ENCODE assay signal across 14 cellular contexts in genomic region chr2:96546321-96546720, GRCh38. TPM values are rescaled to one million over a fixed set of nuclear protein-coding genes. Genes with fewer than 3 reads are reported as not detected.
DNase-seq lines count a peak whose midpoint lies in the region; ATAC-seq and TF ChIP-seq lines count a peak whose summit lies in the region.
"Had no signal": no experiment of that assay in that cellular context is flagged by ENCODE, and none has a peak within 500 bp of the region (broad histone marks: within the 10 kb centered on the region; RNA-seq: fewer than 3 reads in every experiment).

No MANE protein-coding gene starts in this region.

- H3K9me3 Mint-ChIP-seq in CD8-positive, alpha-beta T cell = no peaks in the 10 kb centered on the region
- peaks cover 8% of the 10 kb centered on the region; the same call in 2 of the 3 replicates for H3K9me3 Mint-ChIP-seq in GM23338
- no peaks in the 10 kb centered on the region for H3K9me3 Mint-ChIP-seq in activated T-helper 1 cell treated with anti-CD3 and anti-CD28 coated beads, Interleukin-12 subunit alpha, Interleukin-12 subunit beta, Interleukin-2, Interleukin-4 antibody, amounts not matched to agents 30 ng/mL and 10 ng/mL and 1 ng/mL, durations not matched to agents 14 hours and 24 hours and 36 hours
- H3K9me3 Mint-ChIP-seq in natural killer cell = no peaks in the 10 kb centered on the region

- no peaks in the 10 kb centered on the region for H3K27me3 ChIP-seq in CD8-positive, alpha-beta T cell (ENCODE audit: insufficient read depth, low read length)
- no peaks in the 10 kb centered on the region for H3K27me3 ChIP-seq in GM23338 (ENCODE audit: insufficient read depth)
- H3K27me3 ChIP-seq: testis had no signal

- no peak for ATAC-seq in CD8-positive, alpha-beta T cell
- ATAC-seq in GM23338 (no peak), natural killer cell (peak in 2 of 3 donors; percentile 48 to 61)
- ATAC-seq: left colon, psoas muscle had no signal

- peaks cover 53% of the 10 kb centered on the region for H3K36me3 ChIP-seq in CD8-positive, alpha-beta T cell (ENCODE audit: insufficient read depth, low read length)
- H3K36me3 ChIP-seq in GM23338 (ENCODE audit: insufficient read depth) = no peaks in the 10 kb centered on the region

- CTCF ChIA-PET in CD8-positive, alpha-beta T cell (lab: Charles Lee) = interaction anchor here (2.6 to 13.4 kb wide), 2 partner anchors 17 to 38 kb away, joined by 8 to 149 read pairs; no protein-coding TSS in a partner anchor

- no peak for TF ChIP-seq CTCF in CD8-positive, alpha-beta T cell (IDR thresholded peaks at IDR 0.05)
- TF ChIP-seq CTCF in GM23338 (conservative IDR thresholded peaks at IDR 0.05; ENCODE audit: low read depth in 2 of 2) = no peak
- TF ChIP-seq CTCF in natural killer cell (IDR thresholded peaks at IDR 0.05) = no peak

- H4K20me1 ChIP-seq in GM23338 (replicated peaks; ENCODE audit: insufficient read depth) = no peaks in the 10 kb centered on the region

- intact Hi-C loops in CD8-positive, alpha-beta T cell (cut with DNase I, micrococcal nuclease) = no loop called here
- intact Hi-C loops in activated T-helper 1 cell treated with anti-CD3 and anti-CD28 coated beads, Interleukin-12 subunit alpha, Interleukin-12 subunit beta, Interleukin-2, Interleukin-4 antibody, amounts not matched to agents 30 ng/mL and 10 ng/mL and 1 ng/mL, durations not matched to agents 14 hours and 24 hours and 36 hours (cut with micrococcal nuclease) = loop anchor here (1.0 kb wide), 1 partner anchor 8 kb away; no protein-coding TSS in a partner anchor
- intact Hi-C loops in natural killer cell (cut with micrococcal nuclease) = no loop called here

- H3K27ac ChIP-seq in CD8-positive, alpha-beta T cell (ENCODE audit: low read depth, low read length) = no peak overlapping the region
- no peak overlapping the region for H3K27ac ChIP-seq in GM23338 (ENCODE audit: low read depth)
- H3K27ac ChIP-seq: epithelial cell of prostate, psoas muscle, RWPE1, testis had no signal

- no peak for DNase-seq in CD8-positive, alpha-beta T cell
- no peak for DNase-seq in GM23338 (ENCODE audit: low spot score)
- no peak for DNase-seq in activated T-helper 1 cell treated with anti-CD3 and anti-CD28 coated beads, Interleukin-12 subunit alpha, Interleukin-12 subunit beta, Interleukin-2, Interleukin-4 antibody, amounts not matched to agents 30 ng/mL and 10 ng/mL and 1 ng/mL, durations not matched to agents 14 hours and 24 hours and 36 hours (ENCODE audit: low spot score)
- no peak for DNase-seq in natural killer cell
- no peak for DNase-seq in NCI-H2171 (lab: John Stamatoyannopoulos, UW)
- DNase-seq in SIG-M5 (lab: John Stamatoyannopoulos, UW) = no peak
- DNase-seq in T-helper 9 cell = no peak
- DNase-seq: GDM1, left colon, NCI-H2081, testis had no signal

- H3K4me3 Mint-ChIP-seq in CD8-positive, alpha-beta T cell = peak overlapping the region; percentile 49
- H3K4me3 Mint-ChIP-seq in GM23338 (peak overlapping the region; percentile 21; the same call in 1 of the 3 replicates), natural killer cell (peak overlapping the region; percentile 89)
- H3K4me3 Mint-ChIP-seq in activated T-helper 1 cell treated with anti-CD3 and anti-CD28 coated beads, Interleukin-12 subunit alpha, Interleukin-12 subunit beta, Interleukin-2, Interleukin-4 antibody, amounts not matched to agents 30 ng/mL and 10 ng/mL and 1 ng/mL, durations not matched to agents 14 hours and 24 hours and 36 hours = peak overlapping the region; percentile 56

- H3K4me1 Mint-ChIP-seq in CD8-positive, alpha-beta T cell (ENCODE audit: low read depth) = peaks cover 58% of the 10 kb centered on the region
- H3K4me1 Mint-ChIP-seq in GM23338 (peaks cover 27% of the 10 kb centered on the region), natural killer cell (peaks cover 62 to 70% of the 10 kb centered on the region in 2 donors)
- peaks cover 60% of the 10 kb centered on the region for H3K4me1 Mint-ChIP-seq in activated T-helper 1 cell treated with anti-CD3 and anti-CD28 coated beads, Interleukin-12 subunit alpha, Interleukin-12 subunit beta, Interleukin-2, Interleukin-4 antibody, amounts not matched to agents 30 ng/mL and 10 ng/mL and 1 ng/mL, durations not matched to agents 14 hours and 24 hours and 36 hours (ENCODE audit: low read depth)

- H3K4me2 ChIP-seq in GM23338 = no peak overlapping the region

- H3K79me2 ChIP-seq in GM23338 (replicated peaks; ENCODE audit: insufficient read depth) = 0 out of 2 replicates have a peak, but pooled peaks cover 3% of the 10 kb centered on the region

- no peaks in the 10 kb centered on the region for H3K9me3 ChIP-seq in CD8-positive, alpha-beta T cell (ENCODE audit: low read length)
- H3K9me3 ChIP-seq: psoas muscle, testis had no signal

- peaks cover 8% of the 10 kb centered on the region; the same call in 1 of the 2 replicates for H3F3A ChIP-seq in GM23338 (replicated peaks; ENCODE audit: low read depth)

- no peaks in the 10 kb centered on the region for H3K27me3 Mint-ChIP-seq in CD8-positive, alpha-beta T cell (ENCODE audit: low read depth)
- peaks cover 12% of the 10 kb centered on the region for H3K27me3 Mint-ChIP-seq in GM23338 (ENCODE audit: insufficient read depth, low read depth, poor library complexity)
- no peaks in the 10 kb centered on the region for H3K27me3 Mint-ChIP-seq in activated T-helper 1 cell treated with anti-CD3 and anti-CD28 coated beads, Interleukin-12 subunit alpha, Interleukin-12 subunit beta, Interleukin-2, Interleukin-4 antibody, amounts not matched to agents 30 ng/mL and 10 ng/mL and 1 ng/mL, durations not matched to agents 14 hours and 24 hours and 36 hours (ENCODE audit: insufficient read depth)
- H3K27me3 Mint-ChIP-seq in natural killer cell (ENCODE audit: low read depth in 2 of 2) = no peaks in the 10 kb centered on the region

- H2AFZ ChIP-seq in GM23338 = no peak overlapping the region

- peak overlapping the region; percentile 80 for H3K27ac Mint-ChIP-seq in CD8-positive, alpha-beta T cell
- H3K27ac Mint-ChIP-seq in GM23338 (no peak overlapping the region), natural killer cell (peak overlapping the region; percentile 75 to 80)
- peak overlapping the region; percentile 21 for H3K27ac Mint-ChIP-seq in activated T-helper 1 cell treated with anti-CD3 and anti-CD28 coated beads, Interleukin-12 subunit alpha, Interleukin-12 subunit beta, Interleukin-2, Interleukin-4 antibody, amounts not matched to agents 30 ng/mL and 10 ng/mL and 1 ng/mL, durations not matched to agents 14 hours and 24 hours and 36 hours

- POLR2A ChIA-PET in CD8-positive, alpha-beta T cell (lab: Charles Lee) = interaction anchor here (4.7 kb wide), 1 partner anchor 9 kb away, joined by 35 read pairs; the partner anchor contains the start of gene ARID5A

- H3K36me3 Mint-ChIP-seq in CD8-positive, alpha-beta T cell = peaks cover 66% of the 10 kb centered on the region
- H3K36me3 Mint-ChIP-seq in GM23338 (ENCODE audit: low read depth) = peaks cover 22% of the 10 kb centered on the region
- peaks cover 62% of the 10 kb centered on the region for H3K36me3 Mint-ChIP-seq in activated T-helper 1 cell treated with anti-CD3 and anti-CD28 coated beads, Interleukin-12 subunit alpha, Interleukin-12 subunit beta, Interleukin-2, Interleukin-4 antibody, amounts not matched to agents 30 ng/mL and 10 ng/mL and 1 ng/mL, durations not matched to agents 14 hours and 24 hours and 36 hours (ENCODE audit: low read depth)
- no peaks in the 10 kb centered on the region for H3K36me3 Mint-ChIP-seq in natural killer cell

- no peak overlapping the region for H3K4me3 ChIP-seq in CD8-positive, alpha-beta T cell (ENCODE audit: low read depth, low read length)
- H3K4me3 ChIP-seq in GM23338 = no peak overlapping the region
- H3K4me3 ChIP-seq: psoas muscle, testis had no signal

- peaks cover 63% of the 10 kb centered on the region for H3K4me1 ChIP-seq in CD8-positive, alpha-beta T cell (ENCODE audit: insufficient read depth, low read length)
- peaks cover 11% of the 10 kb centered on the region for H3K4me1 ChIP-seq in GM23338 (ENCODE audit: insufficient read depth)
- H3K4me1 ChIP-seq: testis had no signal

- peaks cover 10% of the 10 kb centered on the region; the same call in 1 of the 2 replicates for H3K9me2 ChIP-seq in GM23338 (ENCODE audit: insufficient read depth)

TF ChIP-seq in GM23338, 12 proteins besides CTCF, POLR2A, EP300 and RAD21 (continues in another document):
- TF ChIP-seq ZNF331 (CRISPR knock-in tag; IDR thresholded peaks at IDR 0.05; ENCODE audit: low read depth) (no peak), ZNF114 (CRISPR knock-in tag; IDR thresholded peaks at IDR 0.05) (no peak), NANOG (IDR thresholded peaks at IDR 0.05; ENCODE audit: borderline replicate concordance) (no peak), EZH2 (IDR thresholded peaks at IDR 0.05; ENCODE audit: low read depth, unreplicated experiment) (no peak), CREB1 (CRISPR knock-in tag; IDR thresholded peaks at IDR 0.05; ENCODE audit: low read depth) (no peak), EZH2phosphoT487 (IDR thresholded peaks at IDR 0.05; ENCODE audit: unreplicated experiment) (no peak)

RNA-seq across cellular contexts. Expression of gene ARID5A, which starts 9.8 kb away (rescaled TPM):
- 100 to 1,000 TPM; 408 to 413 TPM for total RNA-seq in CD8-positive, alpha-beta T cell
- 7.1 and 7.7 TPM in 2 replicates for total RNA-seq in GM23338 (2014; rRNA removed; shearing (Covaris generic))
- polyA plus RNA-seq in GM23338 (2016; fragmentation: Nextera tagmentation; extraction: Ambion mirVana) = 5.5 and 5.9 TPM in 2 replicates
- total RNA-seq in activated T-helper 1 cell treated with anti-CD3 and anti-CD28 coated beads, Interleukin-12 subunit alpha, Interleukin-12 subunit beta, Interleukin-2, Interleukin-4 antibody, amounts not matched to agents 30 ng/mL and 10 ng/mL and 1 ng/mL, durations not matched to agents 14 hours and 24 hours and 36 hours = 233 and 240 TPM in 2 replicates
- total RNA-seq in natural killer cell = 100 to 1,000 TPM in 2 of 3 donors, 10 to 100 TPM in 1; 90.9 to 117 (median 114) TPM

RNA-seq across cellular contexts. Expression of gene NEURL3, which starts 41.2 kb away (rescaled TPM):
- total RNA-seq in CD8-positive, alpha-beta T cell = not detected
- total RNA-seq in GM23338 (2014; rRNA removed; shearing (Covaris generic)) = not detected in 2 replicates
- polyA plus RNA-seq in GM23338 (2016; fragmentation: Nextera tagmentation; extraction: Ambion mirVana) = 0.21 TPM in 1 of 2 replicates, not detected in the other
- 0.54 and 0.75 TPM in 2 replicates for total RNA-seq in activated T-helper 1 cell treated with anti-CD3 and anti-CD28 coated beads, Interleukin-12 subunit alpha, Interleukin-12 subunit beta, Interleukin-2, Interleukin-4 antibody, amounts not matched to agents 30 ng/mL and 10 ng/mL and 1 ng/mL, durations not matched to agents 14 hours and 24 hours and 36 hours
- not detected for total RNA-seq in natural killer cell

Comparison
In these comparisons a context has a peak if more than half of its experiments do, and no peak if none do; other contexts are left out.
1. ATAC-seq: peak in natural killer cell (2 of 3); none in CD8-positive, alpha-beta T cell (single experiment) and GM23338 (single experiment).
2. H3K4me3 Mint-ChIP-seq: peak in every context shown above with its lines; median percentile 89 in natural killer cell; 56 in activated T-helper 1 cell treated with anti-CD3 and anti-CD28 coated beads, Interleukin-12 subunit alpha, Interleukin-12 subunit beta, Interleukin-2, Interleukin-4 antibody, amounts not matched to agents 30 ng/mL and 10 ng/mL and 1 ng/mL, durations not matched to agents 14 hours and 24 hours and 36 hours; 49 in CD8-positive, alpha-beta T cell; 21 in GM23338.
3. RNA of gene ARID5A, which starts 9.8 kb away (total RNA-seq): 408 to 413 TPM in CD8-positive, alpha-beta T cell, 233 to 240 TPM in activated T-helper 1 cell treated with anti-CD3 and anti-CD28 coated beads, Interleukin-12 subunit alpha, Interleukin-12 subunit beta, Interleukin-2, Interleukin-4 antibody, amounts not matched to agents 30 ng/mL and 10 ng/mL and 1 ng/mL, durations not matched to agents 14 hours and 24 hours and 36 hours and 90.9 to 117 TPM in natural killer cell; 7.1 to 7.7 TPM in GM23338; every median in the first group is over 10 times any median in the second.